15 cellular contexts compared by ENCODE assay signal in the genomic region with DNA sequence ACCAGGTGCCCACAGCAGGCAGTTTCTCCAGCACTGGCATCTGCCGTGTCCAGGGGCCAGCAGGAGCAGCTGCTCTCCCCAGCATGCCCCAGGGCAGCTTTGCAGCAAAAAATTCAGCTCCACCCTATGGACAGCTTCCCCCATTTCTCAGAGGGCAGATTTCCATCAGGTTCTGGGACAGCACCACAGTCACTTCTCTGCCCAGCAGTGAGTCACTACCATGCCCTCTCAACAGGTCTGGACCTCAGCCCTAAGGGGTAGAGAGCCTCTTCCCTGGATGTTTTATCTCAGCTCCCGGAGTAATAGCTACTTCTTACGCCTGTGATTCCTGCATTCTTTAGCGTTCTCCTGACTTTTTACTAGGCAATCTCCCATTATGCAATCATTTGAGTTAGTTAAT.
DNase-seq lines count a peak whose midpoint lies in the region; ATAC-seq lines count a peak whose summit lies in the region.
"Had no signal": no experiment of that assay in that cellular context is flagged by ENCODE, and none has a peak within 500 bp of the region (broad histone marks: within the 10 kb centered on the region; RNA-seq: fewer than 3 reads in every experiment).

No MANE protein-coding gene starts in this region.

- no peak for ATAC-seq in left lobe of liver
- ATAC-seq: A549, HepG2 had no signal

- DNase-seq in NCI-H146 (lab: John Stamatoyannopoulos, UW) (peak; percentile 59), NCI-H146 treated with DMSO at 0.1 percent for 48 hours (lab: John Stamatoyannopoulos, UW; ENCODE audit: unreplicated experiment) (no peak), NCI-H69 (lab: John Stamatoyannopoulos, UW) (peak; percentile 47), left lobe of liver (ENCODE audit: low spot score) (peak; percentile 30), SIG-M5 (lab: John Stamatoyannopoulos, UW) (no peak), dedifferentiated amniotic fluid mesenchymal stem cell (ENCODE audit: extremely low spot score) (no peak), NCI-H1417 treated with DMSO at 0.1 percent for 48 hours (lab: John Stamatoyannopoulos, UW) (no peak)
- DNase-seq: AML-193; CD4-positive, alpha-beta T cell; DMS153; DMS79; GF-D8; H9 had no signal

Comparison
In these comparisons a context has a peak if more than half of its experiments do, and no peak if none do; other contexts are left out.
1. DNase-seq: peak in NCI-H146 (single experiment), NCI-H69 (single experiment) and left lobe of liver (single experiment); none in NCI-H146 treated with DMSO at 0.1 percent for 48 hours (single experiment), SIG-M5 (single experiment), dedifferentiated amniotic fluid mesenchymal stem cell (single experiment) and NCI-H1417 treated with DMSO at 0.1 percent for 48 hours (single experiment).